Comparison of ENCODE assay signal across 10 cellular contexts in the genomic region with DNA sequence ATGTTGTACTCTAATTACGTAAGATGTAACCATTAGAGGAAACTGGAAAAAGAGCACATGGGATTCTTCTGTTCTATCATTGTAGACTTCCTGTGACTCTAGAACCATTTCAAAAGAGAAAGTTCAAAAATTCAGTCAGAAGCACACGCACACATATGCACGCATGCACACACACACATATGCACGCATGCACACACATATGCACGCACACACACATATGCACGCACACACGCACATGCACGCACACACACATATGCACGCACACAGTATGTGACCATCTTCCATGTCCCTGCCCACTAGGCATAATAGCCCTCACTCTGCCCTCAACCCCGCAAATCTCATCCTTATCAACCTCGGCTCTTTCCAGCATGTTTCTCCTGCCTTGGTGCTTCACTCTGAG. TPM values are rescaled to one million over a fixed set of nuclear protein-coding genes. Genes with fewer than 3 reads are reported as not detected.
"Had no signal": no experiment of that assay in that cellular context is flagged by ENCODE, and none has a peak within 500 bp of the region (broad histone marks: within the 10 kb centered on the region; RNA-seq: fewer than 3 reads in every experiment).

No MANE protein-coding gene starts in this region.

- H3K4me1 ChIP-seq: HAP-1 had no signal

- H3K27ac Mint-ChIP-seq: GM23338, HFFc6, IgD-negative memory B cell had no signal

- H2AFZ ChIP-seq: GM23338 had no signal

- FAIRE-seq: HepG2 had no signal

- ATAC-seq: GM23338, HCT116, HepG2 had no signal

- H3K27me3 Mint-ChIP-seq: IgD-negative memory B cell had no signal

- H3K4me2 ChIP-seq: GM23338 had no signal

- H3K4me3 ChIP-seq: GM23338, HAP-1 had no signal

- H3K4me1 Mint-ChIP-seq: GM23338 had no signal

- H3K36me3 ChIP-seq: HAP-1 had no signal

- H3K4me3 Mint-ChIP-seq: GM23338, HFFc6 had no signal

- H3K27ac ChIP-seq: HL-60 had no signal

- DNase-seq: H7, HFFc6 had no signal

RNA-seq across cellular contexts. Expression of gene GP6, which starts 14.0 kb away (rescaled TPM):
- total RNA-seq: H4, H7, HepG2, HFFc6 had no signal

RNA-seq across cellular contexts. Expression of gene NLRP2, which starts 57.9 kb away (rescaled TPM):
- total RNA-seq: HepG2, HT1080 had no signal
- polyA plus RNA-seq: HepG2 had no signal
